Comparison of ENCODE assay signal across 10 cellular contexts in the genomic region with DNA sequence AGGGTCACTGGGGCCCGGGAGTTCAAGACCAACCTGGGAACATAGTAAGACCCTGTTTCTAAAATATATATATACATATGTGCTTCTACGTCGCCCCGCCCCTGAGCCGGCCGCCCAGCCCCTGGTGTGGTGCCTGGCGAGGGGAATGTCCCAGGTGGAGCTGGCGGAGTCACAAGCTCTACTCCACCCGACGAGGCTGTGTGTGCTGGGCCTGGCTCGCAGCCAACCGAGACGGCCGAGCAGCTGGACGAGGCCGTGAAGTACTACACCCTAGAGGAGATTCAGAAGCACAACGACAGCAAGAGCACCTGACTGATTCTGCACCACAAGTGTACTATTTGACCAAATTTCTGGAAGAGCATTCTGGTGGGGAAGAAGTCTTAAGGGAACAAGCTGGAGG. TPM values are rescaled to one million over a fixed set of nuclear protein-coding genes. Genes with fewer than 3 reads are reported as not detected.
A peak's percentile ranks its signal among the peaks of the same experiment; 100 is the strongest.
DNase-seq lines count a peak whose midpoint lies in the region; ATAC-seq and TF ChIP-seq lines count a peak whose summit lies in the region.
"Had no signal": no experiment of that assay in that cellular context is flagged by ENCODE, and none has a peak within 500 bp of the region (broad histone marks: within the 10 kb centered on the region; RNA-seq: fewer than 3 reads in every experiment).

No MANE protein-coding gene starts in this region.

- H3K27ac Mint-ChIP-seq in stimulated activated effector memory CD8-positive, alpha-beta T cell treated with anti-CD3 and anti-CD28 coated beads, Interleukin-12 subunit alpha, Interleukin-12 subunit beta, amount 100 ng/mL, for 72 hours, result no peak overlapping the region
- H3K27ac Mint-ChIP-seq: activated naive CD8-positive, alpha-beta T cell treated with anti-CD3 and anti-CD28 coated beads, Interleukin-2, amount 10 ng/mL, durations not matched to agents 7 days and 5 days; natural killer cell had no signal

- peaks cover 13% of the 10 kb centered on the region for H3K4me1 ChIP-seq in mucosa of descending colon (ENCODE audit: low read depth)

- H3K36me3 Mint-ChIP-seq in stimulated activated effector memory CD8-positive, alpha-beta T cell treated with anti-CD3 and anti-CD28 coated beads, Interleukin-12 subunit alpha, Interleukin-12 subunit beta, amount 100 ng/mL, for 72 hours, result no peaks in the 10 kb centered on the region
- H3K36me3 Mint-ChIP-seq: activated naive CD8-positive, alpha-beta T cell treated with anti-CD3 and anti-CD28 coated beads, Interleukin-2, amount 10 ng/mL, durations not matched to agents 7 days and 5 days; natural killer cell had no signal

- intact Hi-C loops in mucosa of descending colon (cut with DNase I, micrococcal nuclease), result loop anchor here (2.0 to 5.0 kb wide), 2 partner anchors 25 to 186 kb away; no protein-coding TSS in a partner anchor

- ATAC-seq in mucosa of descending colon (peak; percentile 95), GM19351 (IDR thresholded peaks at IDR 0.05; ENCODE audit: unreplicated experiment) (no peak), HG03442 (IDR thresholded peaks at IDR 0.05; ENCODE audit: unreplicated experiment) (no peak)
- ATAC-seq in stimulated activated effector memory CD8-positive, alpha-beta T cell treated with anti-CD3 and anti-CD28 coated beads, Interleukin-12 subunit alpha, Interleukin-12 subunit beta, amount 100 ng/mL, for 72 hours, result no peak
- ATAC-seq: natural killer cell had no signal

- peak; percentile 38 for DNase-seq in ELR (ENCODE audit: low read depth)
- DNase-seq in NCI-H345 (lab: John Stamatoyannopoulos, UW), result peak; percentile 79
- DNase-seq in choroid plexus epithelial cell (ENCODE audit: low read depth), result peak; percentile 34
- peak; percentile 86 to 92 (median 91) for DNase-seq in mucosa of descending colon
- no peak for DNase-seq in stimulated activated effector memory CD8-positive, alpha-beta T cell treated with anti-CD3 and anti-CD28 coated beads, Interleukin-12 subunit alpha, Interleukin-12 subunit beta, amount 100 ng/mL, for 72 hours (ENCODE audit: low spot score in 2 of 2)
- no peak for DNase-seq in stimulated activated CD4-positive, alpha-beta T cell treated with anti-CD3 and anti-CD28 coated beads, Interleukin-4, amount 100 ng/mL, for 4 hours
- DNase-seq: activated naive CD8-positive, alpha-beta T cell treated with anti-CD3 and anti-CD28 coated beads, Interleukin-2, amount 10 ng/mL, durations not matched to agents 7 days and 5 days; natural killer cell had no signal

- no peaks in the 10 kb centered on the region for H3K9me3 Mint-ChIP-seq in stimulated activated effector memory CD8-positive, alpha-beta T cell treated with anti-CD3 and anti-CD28 coated beads, Interleukin-12 subunit alpha, Interleukin-12 subunit beta, amount 100 ng/mL, for 72 hours
- H3K9me3 Mint-ChIP-seq: activated naive CD8-positive, alpha-beta T cell treated with anti-CD3 and anti-CD28 coated beads, Interleukin-2, amount 10 ng/mL, durations not matched to agents 7 days and 5 days; natural killer cell had no signal

- H3K4me3 ChIP-seq in choroid plexus epithelial cell (ENCODE audit: low read depth, low read length) (no peak overlapping the region), mucosa of descending colon (no peak overlapping the region)

- no peaks in the 10 kb centered on the region for H3K36me3 ChIP-seq in mucosa of descending colon (ENCODE audit: low read depth)

- no peak overlapping the region for H3K4me3 Mint-ChIP-seq in stimulated activated effector memory CD8-positive, alpha-beta T cell treated with anti-CD3 and anti-CD28 coated beads, Interleukin-12 subunit alpha, Interleukin-12 subunit beta, amount 100 ng/mL, for 72 hours
- H3K4me3 Mint-ChIP-seq: activated naive CD8-positive, alpha-beta T cell treated with anti-CD3 and anti-CD28 coated beads, Interleukin-2, amount 10 ng/mL, durations not matched to agents 7 days and 5 days; natural killer cell had no signal

- H3K4me1 Mint-ChIP-seq in stimulated activated effector memory CD8-positive, alpha-beta T cell treated with anti-CD3 and anti-CD28 coated beads, Interleukin-12 subunit alpha, Interleukin-12 subunit beta, amount 100 ng/mL, for 72 hours, result peaks cover 6% of the 10 kb centered on the region

- no peaks in the 10 kb centered on the region for H3K9me3 ChIP-seq in mucosa of descending colon

- TF ChIP-seq CTCF in choroid plexus epithelial cell (conservative IDR thresholded peaks at IDR 0.05; ENCODE audit: low read depth, low read length) (no peak), mucosa of descending colon (IDR thresholded peaks at IDR 0.05) (no peak)

RNA-seq across cellular contexts. Expression of a gene that starts 22.1 kb away (rescaled TPM):
- total RNA-seq in mucosa of descending colon, result 100 to 1,000 TPM; 134 to 165 (median 152) TPM

RNA-seq across cellular contexts. Expression of a gene that starts 46.8 kb away (rescaled TPM):
- total RNA-seq in mucosa of descending colon, result 10 to 100 TPM; 16.9 to 42.6 (median 17.1) TPM

RNA-seq across cellular contexts. Expression of a gene that starts 47.3 kb away (rescaled TPM):
- 10 to 100 TPM; 29.0 to 35.0 (median 33.2) TPM for total RNA-seq in mucosa of descending colon

Comparison
In these comparisons a context has a peak if more than half of its experiments do, and no peak if none do; other contexts are left out.
1. DNase-seq: peak in ELR (single experiment), NCI-H345 (single experiment), choroid plexus epithelial cell (single experiment) and mucosa of descending colon (3 of 3); none in stimulated activated effector memory CD8-positive, alpha-beta T cell treated with anti-CD3 and anti-CD28 coated beads, Interleukin-12 subunit alpha, Interleukin-12 subunit beta, amount 100 ng/mL, for 72 hours (0 of 2) and stimulated activated CD4-positive, alpha-beta T cell treated with anti-CD3 and anti-CD28 coated beads, Interleukin-4, amount 100 ng/mL, for 4 hours (0 of 2).